ENCODE assay signal across 13 cellular contexts in the genomic region with DNA sequence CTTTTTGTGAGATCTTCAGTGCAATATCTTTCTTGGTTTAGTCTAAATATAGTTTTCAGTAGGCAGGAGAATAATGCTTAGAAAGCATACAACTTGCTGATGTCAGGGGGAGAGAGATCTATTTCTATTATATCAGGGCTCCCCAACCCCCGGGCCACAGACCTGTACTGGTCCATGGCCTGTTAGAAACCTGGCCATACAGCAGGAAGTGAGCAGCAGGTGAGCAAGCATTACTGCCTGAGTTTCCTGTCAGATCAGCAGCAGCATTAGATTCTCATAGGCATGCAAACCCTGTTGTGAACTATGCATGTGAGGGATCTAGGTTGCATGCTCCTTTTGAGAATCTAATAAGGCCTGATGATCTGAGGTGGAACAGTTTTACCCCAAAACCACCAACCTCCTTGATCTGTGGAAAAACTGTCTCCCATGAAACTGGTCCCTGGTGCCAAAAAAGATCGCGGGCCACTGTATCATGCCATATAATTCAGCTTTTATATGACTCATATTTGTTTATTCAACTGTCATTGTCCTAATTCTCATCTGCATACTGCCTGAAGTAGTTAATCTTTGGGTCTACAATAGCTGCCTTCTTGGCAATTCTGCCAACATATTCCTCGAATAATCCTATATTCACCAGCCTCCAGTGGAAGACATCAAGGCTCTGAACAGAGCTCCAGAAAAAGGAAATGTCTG.
A peak's percentile ranks its signal among the peaks of the same experiment; 100 is the strongest.
DNase-seq lines count a peak whose midpoint lies in the region; ATAC-seq and TF ChIP-seq lines count a peak whose summit lies in the region.
"Had no signal": no experiment of that assay in that cellular context is flagged by ENCODE, and none has a peak within 500 bp of the region (broad histone marks: within the 10 kb centered on the region; RNA-seq: fewer than 3 reads in every experiment).

No MANE protein-coding gene starts in this region.

- peak overlapping the region; percentile 6 for H3K4me3 Mint-ChIP-seq in activated CD4-positive, alpha-beta T cell treated with anti-CD3 and anti-CD28 coated beads, Interleukin-2, amount 10 ng/mL, durations not matched to agents 24 days and 14 days
- no peak overlapping the region for H3K4me3 Mint-ChIP-seq in natural killer cell treated with Interleukin-12 subunit alpha and Interleukin-12 subunit beta and Interleukin-15 and Interleukin-18, amount 100 ng/mL, for 72 hours

- no peaks in the 10 kb centered on the region for H3K27me3 Mint-ChIP-seq in activated CD4-positive, alpha-beta T cell treated with anti-CD3 and anti-CD28 coated beads, Interleukin-2, amount 10 ng/mL, durations not matched to agents 24 days and 14 days
- no peaks in the 10 kb centered on the region for H3K27me3 Mint-ChIP-seq in natural killer cell treated with Interleukin-12 subunit alpha and Interleukin-12 subunit beta and Interleukin-15 and Interleukin-18, amount 100 ng/mL, for 72 hours

- H3K4me3 ChIP-seq in gastrocnemius medialis, result no peak overlapping the region
- H3K4me3 ChIP-seq: tibial artery had no signal

- H3K27ac ChIP-seq in gastrocnemius medialis, result no peak overlapping the region
- H3K27ac ChIP-seq: tibial artery had no signal

- peaks cover 8% of the 10 kb centered on the region for H3K36me3 Mint-ChIP-seq in activated CD4-positive, alpha-beta T cell treated with anti-CD3 and anti-CD28 coated beads, Interleukin-2, amount 10 ng/mL, durations not matched to agents 24 days and 14 days (ENCODE audit: low read depth)
- peaks cover 16% of the 10 kb centered on the region for H3K36me3 Mint-ChIP-seq in natural killer cell treated with Interleukin-12 subunit alpha and Interleukin-12 subunit beta and Interleukin-15 and Interleukin-18, amount 100 ng/mL, for 72 hours

- TF ChIP-seq POLR2A in gastrocnemius medialis (IDR thresholded peaks at IDR 0.05), result no peak

- H3K9me3 Mint-ChIP-seq in activated CD4-positive, alpha-beta T cell treated with anti-CD3 and anti-CD28 coated beads, Interleukin-2, amount 10 ng/mL, durations not matched to agents 24 days and 14 days, result peaks cover 12% of the 10 kb centered on the region
- H3K9me3 Mint-ChIP-seq in natural killer cell treated with Interleukin-12 subunit alpha and Interleukin-12 subunit beta and Interleukin-15 and Interleukin-18, amount 100 ng/mL, for 72 hours, result peaks cover 10% of the 10 kb centered on the region

- no peaks in the 10 kb centered on the region for H3K9me3 ChIP-seq in gastrocnemius medialis

- TF ChIP-seq CTCF in gastrocnemius medialis (IDR thresholded peaks at IDR 0.05 in 4 of 5, conservative IDR thresholded peaks at IDR 0.05 in 1 of 5), result no peak

- ATAC-seq in HG02870 (IDR thresholded peaks at IDR 0.05; ENCODE audit: unreplicated experiment) (peak; percentile 39), GM21786 (IDR thresholded peaks at IDR 0.05; ENCODE audit: unreplicated experiment) (no peak), gastrocnemius medialis (no peak)
- no peak for ATAC-seq in natural killer cell treated with Interleukin-12 subunit alpha and Interleukin-12 subunit beta and Interleukin-15 and Interleukin-18, amount 100 ng/mL, for 72 hours
- ATAC-seq: Right ventricle myocardium inferior had no signal

- H3K36me3 ChIP-seq in gastrocnemius medialis, result no peaks in the 10 kb centered on the region
- H3K36me3 ChIP-seq: tibial artery had no signal

- H3K27ac Mint-ChIP-seq in activated CD4-positive, alpha-beta T cell treated with anti-CD3 and anti-CD28 coated beads, Interleukin-2, amount 10 ng/mL, durations not matched to agents 24 days and 14 days, result peak overlapping the region; percentile 35
- H3K27ac Mint-ChIP-seq in natural killer cell treated with Interleukin-12 subunit alpha and Interleukin-12 subunit beta and Interleukin-15 and Interleukin-18, amount 100 ng/mL, for 72 hours, result peak overlapping the region; percentile 37 to 57

- peaks cover 3 to 10% of the 10 kb centered on the region in 2 donors for H3K4me1 ChIP-seq in gastrocnemius medialis

- H3K4me1 Mint-ChIP-seq in activated CD4-positive, alpha-beta T cell treated with anti-CD3 and anti-CD28 coated beads, Interleukin-2, amount 10 ng/mL, durations not matched to agents 24 days and 14 days, result peaks cover 33% of the 10 kb centered on the region
- H3K4me1 Mint-ChIP-seq in natural killer cell treated with Interleukin-12 subunit alpha and Interleukin-12 subunit beta and Interleukin-15 and Interleukin-18, amount 100 ng/mL, for 72 hours (ENCODE audit: low read depth in 2 of 2), result peaks cover 23 to 26% of the 10 kb centered on the region in 2 donors

- intact Hi-C loops in activated CD4-positive, alpha-beta T cell treated with anti-CD3 and anti-CD28 coated beads, Interleukin-2, amount 10 ng/mL, durations not matched to agents 24 days and 14 days (cut with micrococcal nuclease), result no loop called here
- intact Hi-C loops in gastrocnemius medialis (cut with DNase I; ENCODE audit: low total_unique reads), result no loop called here

- in situ Hi-C loops in gastrocnemius medialis (cut with MboI; ENCODE audit: low sequenced_read_pairs in 4 of 4), result no loop called here

- H3K27me3 ChIP-seq in gastrocnemius medialis, result no peaks in the 10 kb centered on the region
- H3K27me3 ChIP-seq: tibial artery had no signal

- peak; percentile 63 for DNase-seq in activated CD4-positive, alpha-beta T cell treated with anti-CD3 and anti-CD28 coated beads, Interleukin-2, amount 10 ng/mL, durations not matched to agents 24 days and 14 days
- no peak for DNase-seq in activated CD4-positive, alpha-beta T cell treated with anti-CD3 and anti-CD28 coated beads for 48 hours
- peak; percentile 3 to 7 for DNase-seq in activated CD4-positive, alpha-beta T cell treated with anti-CD3 and anti-CD28 coated beads, Interleukin-2, amount 50 U/mL, for 48 hours
- no peak for DNase-seq in natural killer cell treated with Interleukin-12 subunit alpha and Interleukin-12 subunit beta and Interleukin-15 and Interleukin-18, amount 100 ng/mL, for 72 hours (ENCODE audit: low spot score)
- DNase-seq in SIG-M5 (lab: John Stamatoyannopoulos, UW), result no peak
- DNase-seq in gastrocnemius medialis, result no peak
- DNase-seq: aorta, GF-D8, midbrain, tibial artery had no signal

Comparison
In these comparisons a context has a peak if more than half of its experiments do, and no peak if none do; other contexts are left out.
1. DNase-seq: peak in activated CD4-positive, alpha-beta T cell treated with anti-CD3 and anti-CD28 coated beads, Interleukin-2, amount 10 ng/mL, durations not matched to agents 24 days and 14 days (single experiment) and activated CD4-positive, alpha-beta T cell treated with anti-CD3 and anti-CD28 coated beads, Interleukin-2, amount 50 U/mL, for 48 hours (2 of 2); none in activated CD4-positive, alpha-beta T cell treated with anti-CD3 and anti-CD28 coated beads for 48 hours (single experiment), natural killer cell treated with Interleukin-12 subunit alpha and Interleukin-12 subunit beta and Interleukin-15 and Interleukin-18, amount 100 ng/mL, for 72 hours (single experiment), SIG-M5 (single experiment) and gastrocnemius medialis (0 of 2).